ENCODE assay signal across 9 cellular contexts in the genomic region with DNA sequence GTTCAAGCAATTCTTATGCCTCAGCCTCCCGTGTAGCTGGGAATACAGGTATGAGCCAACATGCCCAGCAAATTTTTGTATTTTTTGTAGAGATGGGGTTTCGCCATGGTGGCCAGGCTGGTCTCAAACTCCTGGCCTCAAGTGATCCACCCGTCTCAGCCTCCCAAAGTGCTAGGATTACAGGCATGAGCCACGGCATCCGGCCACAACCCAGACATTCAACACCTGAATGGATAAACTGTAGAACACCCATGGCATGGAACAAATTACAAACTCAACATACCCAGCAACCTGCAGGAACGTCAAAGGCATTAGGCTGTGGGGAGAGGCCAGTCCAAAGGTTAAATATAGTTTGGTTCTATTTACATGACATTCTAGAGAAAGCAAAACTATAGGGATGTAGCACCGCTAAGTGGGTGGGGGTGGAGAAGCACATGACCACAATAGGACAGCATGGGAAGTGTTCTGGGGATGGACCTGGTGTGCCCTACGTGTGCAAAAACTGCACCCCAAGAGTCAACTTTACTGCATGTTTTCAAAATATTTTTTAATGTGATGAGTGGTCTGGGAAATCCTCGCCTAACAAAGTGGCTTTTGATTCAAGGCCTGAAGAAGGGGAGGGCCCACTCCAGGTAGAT. TPM values are rescaled to one million over a fixed set of nuclear protein-coding genes. Genes with fewer than 3 reads are reported as not detected.
DNase-seq lines count a peak whose midpoint lies in the region; ATAC-seq and TF ChIP-seq lines count a peak whose summit lies in the region.
"Had no signal": no experiment of that assay in that cellular context is flagged by ENCODE, and none has a peak within 500 bp of the region (broad histone marks: within the 10 kb centered on the region; RNA-seq: fewer than 3 reads in every experiment).

No MANE protein-coding gene starts in this region.

- H3K27ac ChIP-seq in hepatocyte, result peak overlapping the region; percentile 66
- no peak overlapping the region for H3K27ac ChIP-seq in substantia nigra (ENCODE audit: low read depth, low read length, poor library complexity, severe bottlenecking)

- H3K79me2 ChIP-seq in hepatocyte, result no peaks in the 10 kb centered on the region

- H2AFZ ChIP-seq in hepatocyte, result no peak overlapping the region

- H3K4me3 ChIP-seq in hepatocyte, result no peak overlapping the region
- H3K4me3 ChIP-seq: ovary had no signal

- POLR2A ChIA-PET in activated CD8-positive, alpha-beta T cell treated with anti-CD3 and anti-CD28 coated beads, Interleukin-2, amount 10 ng/mL, durations not matched to agents 7 days and 5 days (lab: Charles Lee), result interaction anchor here (1.1 kb wide), 1 partner anchor 9 kb away, joined by 5 read pairs; no protein-coding TSS in a partner anchor

- DNase-seq in HFFc6 (no peak), hepatocyte (ENCODE audit: low spot score) (peak; percentile 55), substantia nigra (lab: John Stamatoyannopoulos, UW) (no peak)
- DNase-seq in activated CD8-positive, alpha-beta T cell treated with anti-CD3 and anti-CD28 coated beads, Interleukin-2, amount 10 ng/mL, durations not matched to agents 7 days and 5 days, result no peak
- no peak for DNase-seq in effector CD8-positive, alpha-beta T cell (lab: John Stamatoyannopoulos, UW)
- DNase-seq: GDM1 had no signal

- peaks cover 9% of the 10 kb centered on the region for H3K4me1 ChIP-seq in hepatocyte (ENCODE audit: insufficient read depth)

- peaks cover 62% of the 10 kb centered on the region for H3K4me1 Mint-ChIP-seq in HFFc6 (ENCODE audit: low read depth)
- H3K4me1 Mint-ChIP-seq in activated CD8-positive, alpha-beta T cell treated with anti-CD3 and anti-CD28 coated beads, Interleukin-2, amount 10 ng/mL, durations not matched to agents 7 days and 5 days (ENCODE audit: low read depth), result peaks cover 34% of the 10 kb centered on the region
- peaks cover 80% of the 10 kb centered on the region for H3K4me1 Mint-ChIP-seq in stimulated activated memory B cell treated with anti-CD40 and anti-IgM and Interleukin-4, amounts not matched to agents 10 μg/mL and 1 μg/mL and 100 μg/mL, for 72 hours

- TF ChIP-seq CTCF in HFFc6 (IDR thresholded peaks at IDR 0.05) (no peak), hepatocyte (IDR thresholded peaks at IDR 0.05; ENCODE audit: poor library complexity) (no peak)

- no peaks in the 10 kb centered on the region for H3K36me3 ChIP-seq in hepatocyte (replicated peaks; ENCODE audit: insufficient read depth, low read depth)
- H3K36me3 ChIP-seq: ovary had no signal

- ATAC-seq in activated CD8-positive, alpha-beta T cell treated with anti-CD3 and anti-CD28 coated beads, Interleukin-2, amount 10 ng/mL, durations not matched to agents 7 days and 5 days, result no peak
- no peak for ATAC-seq in stimulated activated memory B cell treated with anti-CD40 and anti-IgM and Interleukin-4, amounts not matched to agents 10 μg/mL and 1 μg/mL and 100 μg/mL, for 72 hours
- no peak for ATAC-seq in GM18502 (IDR thresholded peaks at IDR 0.05; ENCODE audit: poor library complexity, unreplicated experiment)

- no peaks in the 10 kb centered on the region for H3K27me3 ChIP-seq in hepatocyte
- H3K27me3 ChIP-seq: ovary had no signal

- CTCF ChIA-PET in activated CD8-positive, alpha-beta T cell treated with anti-CD3 and anti-CD28 coated beads, Interleukin-2, amount 10 ng/mL, durations not matched to agents 7 days and 5 days (lab: Charles Lee), result interaction anchor here (0.7 to 2.6 kb wide), 8 partner anchors 9 to 130 kb away, joined by 3 to 15 read pairs (median 4); a partner anchor contains a TSS

- peaks cover 3% of the 10 kb centered on the region; the same call in 1 of the 2 replicates for H3K9me3 Mint-ChIP-seq in HFFc6
- H3K9me3 Mint-ChIP-seq in activated CD8-positive, alpha-beta T cell treated with anti-CD3 and anti-CD28 coated beads, Interleukin-2, amount 10 ng/mL, durations not matched to agents 7 days and 5 days (ENCODE audit: insufficient read depth), result no peaks in the 10 kb centered on the region
- peaks cover 3% of the 10 kb centered on the region for H3K9me3 Mint-ChIP-seq in stimulated activated memory B cell treated with anti-CD40 and anti-IgM and Interleukin-4, amounts not matched to agents 10 μg/mL and 1 μg/mL and 100 μg/mL, for 72 hours

- no peaks in the 10 kb centered on the region for H4K20me1 ChIP-seq in hepatocyte (ENCODE audit: insufficient read depth, poor library complexity, severe bottlenecking)

- H3K36me3 Mint-ChIP-seq in HFFc6 (ENCODE audit: low read depth), result peaks cover 19% of the 10 kb centered on the region
- peaks cover 35% of the 10 kb centered on the region for H3K36me3 Mint-ChIP-seq in activated CD8-positive, alpha-beta T cell treated with anti-CD3 and anti-CD28 coated beads, Interleukin-2, amount 10 ng/mL, durations not matched to agents 7 days and 5 days (ENCODE audit: low read depth)
- peaks cover 48% of the 10 kb centered on the region for H3K36me3 Mint-ChIP-seq in stimulated activated memory B cell treated with anti-CD40 and anti-IgM and Interleukin-4, amounts not matched to agents 10 μg/mL and 1 μg/mL and 100 μg/mL, for 72 hours

- H3K4me3 Mint-ChIP-seq in HFFc6, result peak overlapping the region; percentile 67
- H3K4me3 Mint-ChIP-seq in activated CD8-positive, alpha-beta T cell treated with anti-CD3 and anti-CD28 coated beads, Interleukin-2, amount 10 ng/mL, durations not matched to agents 7 days and 5 days, result no peak overlapping the region
- H3K4me3 Mint-ChIP-seq in stimulated activated memory B cell treated with anti-CD40 and anti-IgM and Interleukin-4, amounts not matched to agents 10 μg/mL and 1 μg/mL and 100 μg/mL, for 72 hours, result no peak overlapping the region

- H3K27me3 Mint-ChIP-seq in HFFc6 (ENCODE audit: insufficient read depth), result peaks cover 21% of the 10 kb centered on the region
- no peaks in the 10 kb centered on the region for H3K27me3 Mint-ChIP-seq in activated CD8-positive, alpha-beta T cell treated with anti-CD3 and anti-CD28 coated beads, Interleukin-2, amount 10 ng/mL, durations not matched to agents 7 days and 5 days (ENCODE audit: low read depth)
- no peaks in the 10 kb centered on the region for H3K27me3 Mint-ChIP-seq in stimulated activated memory B cell treated with anti-CD40 and anti-IgM and Interleukin-4, amounts not matched to agents 10 μg/mL and 1 μg/mL and 100 μg/mL, for 72 hours

- H3K27ac Mint-ChIP-seq in HFFc6, result peak overlapping the region; percentile 91
- H3K27ac Mint-ChIP-seq in activated CD8-positive, alpha-beta T cell treated with anti-CD3 and anti-CD28 coated beads, Interleukin-2, amount 10 ng/mL, durations not matched to agents 7 days and 5 days, result peak overlapping the region; percentile 79
- peak overlapping the region; percentile 96 for H3K27ac Mint-ChIP-seq in stimulated activated memory B cell treated with anti-CD40 and anti-IgM and Interleukin-4, amounts not matched to agents 10 μg/mL and 1 μg/mL and 100 μg/mL, for 72 hours

- H3K9me3 ChIP-seq in hepatocyte (ENCODE audit: low read depth), result no peaks in the 10 kb centered on the region
- H3K9me3 ChIP-seq: ovary had no signal

- no peak overlapping the region for H3K4me2 ChIP-seq in hepatocyte

- no peaks in the 10 kb centered on the region for H3K9me2 ChIP-seq in hepatocyte (replicated peaks; ENCODE audit: insufficient read depth)

- 74% methylated on average over 9 of the region's 9 CpGs for WGBS in hepatocyte (ENCODE audit: low lambda C conversion rate, missing lambda C conversion rate)

RNA-seq across cellular contexts. Expression of a gene that starts 6.5 kb away (rescaled TPM):
- total RNA-seq in HFFc6 (2021; fragmentation: NEBNext Ultra II Directional; extraction: Animal tissue kit (Norgen Biotek cat#: 25700)), result under 1 TPM in 4 of 6 experiments, not detected in 2; 0.26 to 0.51 (median 0.35) TPM
- total RNA-seq in activated CD8-positive, alpha-beta T cell treated with anti-CD3 and anti-CD28 coated beads, Interleukin-2, amount 10 ng/mL, durations not matched to agents 7 days and 5 days, result under 1 TPM; 0.34 to 0.68 TPM
- 0.73 TPM in 1 of 2 replicates, not detected in the other for total RNA-seq in hepatocyte
- 0.66 TPM in 1 of 2 replicates, not detected in the other for polyA plus RNA-seq in hepatocyte

RNA-seq across cellular contexts. Expression of a gene that starts 10.5 kb away (rescaled TPM):
- total RNA-seq in HFFc6 (2021; fragmentation: NEBNext Ultra II Directional; extraction: Animal tissue kit (Norgen Biotek cat#: 25700)), result 10 to 100 TPM; 11.4 to 14.3 (median 12.1) TPM
- total RNA-seq in activated CD8-positive, alpha-beta T cell treated with anti-CD3 and anti-CD28 coated beads, Interleukin-2, amount 10 ng/mL, durations not matched to agents 7 days and 5 days, result 10 to 100 TPM; 37.3 to 37.9 TPM
- total RNA-seq in hepatocyte, result 15.5 and 22.3 TPM in 2 replicates
- polyA plus RNA-seq in hepatocyte, result 16.0 and 29.3 TPM in 2 replicates

RNA-seq across cellular contexts. Expression of a gene that starts 27.3 kb away (rescaled TPM):
- total RNA-seq in HFFc6 (2021; fragmentation: NEBNext Ultra II Directional; extraction: Animal tissue kit (Norgen Biotek cat#: 25700)), result 100 to 1,000 TPM; 146 to 167 (median 153) TPM
- total RNA-seq in activated CD8-positive, alpha-beta T cell treated with anti-CD3 and anti-CD28 coated beads, Interleukin-2, amount 10 ng/mL, durations not matched to agents 7 days and 5 days, result 100 to 1,000 TPM; 165 to 166 TPM
- 70.6 and 81.8 TPM in 2 replicates for total RNA-seq in hepatocyte
- 87.2 and 91.1 TPM in 2 replicates for polyA plus RNA-seq in hepatocyte

RNA-seq across cellular contexts. Expression of a gene that starts 32.3 kb away (rescaled TPM):
- 10 to 100 TPM; 69.7 to 83.2 (median 76.4) TPM for total RNA-seq in HFFc6 (2021; fragmentation: NEBNext Ultra II Directional; extraction: Animal tissue kit (Norgen Biotek cat#: 25700))
- 10 to 100 TPM; 13.0 to 15.7 TPM for total RNA-seq in activated CD8-positive, alpha-beta T cell treated with anti-CD3 and anti-CD28 coated beads, Interleukin-2, amount 10 ng/mL, durations not matched to agents 7 days and 5 days
- total RNA-seq in hepatocyte, result 12.8 and 26.7 TPM in 2 replicates
- polyA plus RNA-seq in hepatocyte, result 108 and 129 TPM in 2 replicates

RNA-seq across cellular contexts. Expression of a gene that starts 51.5 kb away (rescaled TPM):
- 100 to 1,000 TPM; 154 to 210 (median 183) TPM for total RNA-seq in HFFc6 (2021; fragmentation: NEBNext Ultra II Directional; extraction: Animal tissue kit (Norgen Biotek cat#: 25700))
- 100 to 1,000 TPM; 134 to 135 TPM for total RNA-seq in activated CD8-positive, alpha-beta T cell treated with anti-CD3 and anti-CD28 coated beads, Interleukin-2, amount 10 ng/mL, durations not matched to agents 7 days and 5 days
- total RNA-seq in hepatocyte, result 59.9 and 68.1 TPM in 2 replicates
- 110 and 120 TPM in 2 replicates for polyA plus RNA-seq in hepatocyte
